In genomic region chr18:67104700-67105284, GRCh38 we compare ENCODE assay signal across 1 cellular context.
TF ChIP-seq lines count a peak whose summit lies in the region.

No MANE protein-coding gene starts in this region.

TF ChIP-seq in SK-N-SH treated with all-trans-retinoic acid at 6 μM for 48 hours, 23 proteins besides CTCF, POLR2A, EP300 and RAD21 (continued from another document):
- TF ChIP-seq POU6F1 (CRISPR knock-in tag; IDR thresholded peaks at IDR 0.05; ENCODE audit: borderline replicate concordance, low read depth) (no peak), ESRRG (CRISPR knock-in tag; IDR thresholded peaks at IDR 0.05) (no peak), ZC3H10 (CRISPR knock-in tag; IDR thresholded peaks at IDR 0.05) (no peak)
